ENCODE assay signal across 14 cellular contexts in genomic region chr22:27223317-27224177, GRCh38.
DNase-seq lines count a peak whose midpoint lies in the region; ATAC-seq, FAIRE-seq and TF ChIP-seq lines count a peak whose summit lies in the region.
"Had no signal": no experiment of that assay in that cellular context is flagged by ENCODE, and none has a peak within 500 bp of the region (broad histone marks: within the 10 kb centered on the region; RNA-seq: fewer than 3 reads in every experiment).

No MANE protein-coding gene starts in this region.

- DNase-seq in AG10803 (ENCODE audit: low read depth) (peak; percentile 98), HTR-8/SVneo (ENCODE audit: insufficient read length, low spot score) (peak; percentile 49), coronary artery (ENCODE audit: low spot score) (peak; percentile 60), small intestine (no peak), NCI-H748 (lab: John Stamatoyannopoulos, UW; ENCODE audit: unreplicated experiment) (no peak), vagina (ENCODE audit: extremely low spot score in 2 of 2) (no peak)
- DNase-seq: activated CD4-positive, alpha-beta T cell treated with anti-CD3 and anti-CD28 coated beads, Interleukin-2, amount 50 U/mL, for 48 hours; amygdala; NCI-H2227 treated with DMSO at 0.1 percent for 48 hours had no signal

- 66 to 81% methylated on average over 2 to 3 of the region's 3 CpGs for WGBS in mesodermal cell (ENCODE audit: insufficient coverage in 2 of 2), 2 experiments
- 54 to 61% (median 59%) methylated on average over 3 of the region's 3 CpGs for WGBS in small intestine, 3 donors

- H3K9me3 ChIP-seq in mesodermal cell (ENCODE audit: control insufficient read depth, low read length): peaks cover 6% of the 10 kb centered on the region
- no peaks in the 10 kb centered on the region for H3K9me3 ChIP-seq in small intestine (ENCODE audit: control insufficient read depth, low read depth)
- H3K9me3 ChIP-seq in vagina: peaks cover 3% of the 10 kb centered on the region

- no peak for TF ChIP-seq CTCF in AG10803 (conservative IDR thresholded peaks at IDR 0.05; ENCODE audit: low read length)
- no peak for TF ChIP-seq CTCF in coronary artery (IDR thresholded peaks at IDR 0.05)
- no peak for TF ChIP-seq CTCF in vagina (IDR thresholded peaks at IDR 0.05)

- no peak for ATAC-seq in GM21390 (IDR thresholded peaks at IDR 0.05; ENCODE audit: unreplicated experiment)
- ATAC-seq: foreskin keratinocyte, K562 had no signal

- FAIRE-seq in HTR-8/SVneo (lab: Jason Lieb, UNC) (no peak), small intestine (lab: Jason Lieb, UNC) (no peak)
- FAIRE-seq: D721Med, K562 had no signal

- H3K36me3 ChIP-seq in mesodermal cell (ENCODE audit: control insufficient read depth, insufficient read depth, low read length) (no peaks in the 10 kb centered on the region), small intestine (ENCODE audit: control insufficient read depth in 2 of 2, insufficient read depth in 2 of 2, low read length in 2 of 2) (no peaks in the 10 kb centered on the region), vagina (no peaks in the 10 kb centered on the region)

- intact Hi-C loops in vagina (cut with DNase I): no loop called here

- TF ChIP-seq POLR2A in vagina (IDR thresholded peaks at IDR 0.05): no peak

- H3K4me3 ChIP-seq in AG10803 (ENCODE audit: low read length) (peak overlapping the region; percentile 1), coronary artery (no peak overlapping the region), mesodermal cell (ENCODE audit: extremely low read depth, insufficient read depth, low read length, poor library complexity, severe bottlenecking) (no peak overlapping the region), small intestine (ENCODE audit: low read depth in 1 of 2, low read length in 2 of 2) (no peak overlapping the region), vagina (no peak overlapping the region)
- H3K4me3 ChIP-seq: K562 had no signal

- no peaks in the 10 kb centered on the region for H3K27me3 ChIP-seq in small intestine (ENCODE audit: control insufficient read depth in 2 of 2, insufficient read depth in 2 of 2, low read length in 2 of 2)
- no peaks in the 10 kb centered on the region for H3K27me3 ChIP-seq in vagina
- H3K27me3 ChIP-seq: foreskin keratinocyte had no signal

- H3K4me1 ChIP-seq in mesodermal cell (ENCODE audit: control insufficient read depth, insufficient read depth, low read length, poor library complexity, severe bottlenecking): peaks cover 15% of the 10 kb centered on the region
- no peaks in the 10 kb centered on the region for H3K4me1 ChIP-seq in small intestine (ENCODE audit: control insufficient read depth in 2 of 2, insufficient read depth in 1 of 2, low read depth in 1 of 2, low read length in 1 of 2)
- peaks cover 10% of the 10 kb centered on the region for H3K4me1 ChIP-seq in vagina
- H3K4me1 ChIP-seq: foreskin keratinocyte had no signal

- peak overlapping the region in 1 of 2 donors; percentile 17 for H3K27ac ChIP-seq in coronary artery
- H3K27ac ChIP-seq in mesodermal cell (ENCODE audit: low read depth, low read length, severe bottlenecking): peak overlapping the region; percentile 51
- H3K27ac ChIP-seq in small intestine (ENCODE audit: low read depth in 1 of 2, low read length in 1 of 2): peak overlapping the region in 1 of 2 donors; percentile 21
- no peak overlapping the region for H3K27ac ChIP-seq in vagina
- H3K27ac ChIP-seq: foreskin keratinocyte had no signal

Comparison
In these comparisons a context has a peak if more than half of its experiments do, and no peak if none do; other contexts are left out.
1. DNase-seq: peak in AG10803 (single experiment), HTR-8/SVneo (single experiment) and coronary artery (single experiment); none in small intestine (single experiment), NCI-H748 (single experiment) and vagina (0 of 2).